17 cellular contexts compared by ENCODE assay signal in genomic region chr9:130914417-130915095, GRCh38. TPM values are rescaled to one million over a fixed set of nuclear protein-coding genes. Genes with fewer than 3 reads are reported as not detected.
"Had no signal": no experiment of that assay in that cellular context is flagged by ENCODE, and none has a peak within 500 bp of the region (broad histone marks: within the 10 kb centered on the region; RNA-seq: fewer than 3 reads in every experiment).

No MANE protein-coding gene starts in this region.

- H3K27me3 Mint-ChIP-seq: activated naive CD8-positive, alpha-beta T cell treated with anti-CD3 and anti-CD28 coated beads for 36 hours had no signal

- H3K27ac Mint-ChIP-seq: activated naive CD8-positive, alpha-beta T cell treated with anti-CD3 and anti-CD28 coated beads for 36 hours; nephron; stimulated activated naive B cell treated with anti-CD40 and anti-IgM and Interleukin-4, amounts not matched to agents 10 μg/mL and 1 μg/mL and 100 μg/mL, for 72 hours; T-cell; T-helper 2 cell treated with Interferon-gamma antibody and Interleukin-4, amounts not matched to agents 5 μg/mL and 100 μg/mL, for 36 hours had no signal

- H3K36me3 Mint-ChIP-seq: activated naive CD8-positive, alpha-beta T cell treated with anti-CD3 and anti-CD28 coated beads for 36 hours; stimulated activated naive B cell treated with anti-CD40 and anti-IgM and Interleukin-4, amounts not matched to agents 10 μg/mL and 1 μg/mL and 100 μg/mL, for 72 hours; T-cell had no signal

- H3K27ac ChIP-seq: coronary artery, gastrocnemius medialis, right lobe of liver, skin epidermis, upper lobe of right lung had no signal

- H3K27me3 ChIP-seq: right lobe of liver, upper lobe of right lung had no signal

- H3K9me3 Mint-ChIP-seq: activated naive CD8-positive, alpha-beta T cell treated with anti-CD3 and anti-CD28 coated beads for 36 hours; nephron; stimulated activated naive B cell treated with anti-CD40 and anti-IgM and Interleukin-4, amounts not matched to agents 10 μg/mL and 1 μg/mL and 100 μg/mL, for 72 hours; T-cell; T-helper 2 cell treated with Interferon-gamma antibody and Interleukin-4, amounts not matched to agents 5 μg/mL and 100 μg/mL, for 36 hours had no signal

- H3K4me1 Mint-ChIP-seq: stimulated activated naive B cell treated with anti-CD40 and anti-IgM and Interleukin-4, amounts not matched to agents 10 μg/mL and 1 μg/mL and 100 μg/mL, for 72 hours; T-cell had no signal

- H3K36me3 ChIP-seq: esophagus squamous epithelium, gastrocnemius medialis, right lobe of liver, upper lobe of right lung had no signal

- DNase-seq: activated naive CD8-positive, alpha-beta T cell treated with anti-CD3 and anti-CD28 coated beads for 36 hours; activated T-cell treated with anti-CD3 and anti-CD28 coated beads, Interleukin-2, amount 50 U/mL, for 1 hour; esophagus squamous epithelium; gastrocnemius medialis; hypothalamus; midbrain; right lobe of liver; stimulated activated CD4-positive, alpha-beta T cell treated with anti-CD3 and anti-CD28 coated beads, Interleukin-1b, Interleukin-23, amount 100 ng/mL, for 48 hours; stimulated activated naive B cell treated with anti-CD40 and anti-IgM and Interleukin-4, amounts not matched to agents 10 μg/mL and 1 μg/mL and 100 μg/mL, for 72 hours; T-cell; upper lobe of right lung had no signal

- H3K4me3 ChIP-seq: coronary artery, esophagus squamous epithelium, gastrocnemius medialis, right lobe of liver, skin epidermis, upper lobe of right lung had no signal

- H3K4me3 Mint-ChIP-seq: activated naive CD8-positive, alpha-beta T cell treated with anti-CD3 and anti-CD28 coated beads for 36 hours; nephron; stimulated activated naive B cell treated with anti-CD40 and anti-IgM and Interleukin-4, amounts not matched to agents 10 μg/mL and 1 μg/mL and 100 μg/mL, for 72 hours; T-cell; T-helper 2 cell treated with Interferon-gamma antibody and Interleukin-4, amounts not matched to agents 5 μg/mL and 100 μg/mL, for 36 hours had no signal

- ATAC-seq: gastrocnemius medialis, T-cell, upper lobe of right lung had no signal

RNA-seq across cellular contexts. Expression of gene QRFP, which starts 17.9 kb away (rescaled TPM):
- total RNA-seq: activated naive CD8-positive, alpha-beta T cell treated with anti-CD3 and anti-CD28 coated beads for 36 hours; astrocyte; gastrocnemius medialis; T-cell; upper lobe of right lung had no signal

RNA-seq across cellular contexts. Expression of gene FIBCD1, which starts 24.5 kb away (rescaled TPM):
- total RNA-seq: activated naive CD8-positive, alpha-beta T cell treated with anti-CD3 and anti-CD28 coated beads for 36 hours; esophagus squamous epithelium; gastrocnemius medialis; liver; right lobe of liver; T-cell had no signal
